Comparison of ENCODE assay signal across 13 cellular contexts in the genomic region with DNA sequence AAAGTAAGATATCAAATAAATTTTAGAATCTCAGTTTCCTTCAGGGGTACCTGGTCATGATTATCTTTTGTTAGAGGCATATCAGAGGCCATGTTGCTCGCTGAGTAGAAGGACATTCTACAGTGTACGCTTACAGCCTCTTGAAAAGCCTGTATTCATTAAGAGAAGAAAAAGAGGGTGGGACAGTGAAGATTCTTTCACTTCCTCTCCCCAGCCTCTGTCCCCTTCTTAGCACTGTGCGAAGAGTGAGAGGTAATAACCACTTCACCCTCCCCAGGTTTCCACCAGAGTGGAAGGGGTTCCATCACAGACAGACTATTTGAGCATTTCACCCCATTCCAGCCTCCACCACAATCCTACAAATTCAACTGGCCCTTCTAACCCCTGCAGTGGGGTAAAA. TPM values are rescaled to one million over a fixed set of nuclear protein-coding genes. Genes with fewer than 3 reads are reported as not detected.
DNase-seq lines count a peak whose midpoint lies in the region; ATAC-seq and TF ChIP-seq lines count a peak whose summit lies in the region.
"Had no signal": no experiment of that assay in that cellular context is flagged by ENCODE, and none has a peak within 500 bp of the region (broad histone marks: within the 10 kb centered on the region; RNA-seq: fewer than 3 reads in every experiment).

No MANE protein-coding gene starts in this region.

- H3K4me3 ChIP-seq in HL-60 (replicated peaks; ENCODE audit: insufficient read depth, low read length) = no peak overlapping the region
- H3K4me3 ChIP-seq: left ventricle myocardium inferior, vagina had no signal

- TF ChIP-seq CTCF in HL-60 (IDR thresholded peaks at IDR 0.05; ENCODE audit: insufficient read depth, low read length) = no peak

- H3K27ac ChIP-seq in HL-60 (replicated peaks) = peak overlapping the region; percentile 39
- H3K27ac ChIP-seq: left ventricle myocardium inferior, vagina had no signal

- H3K36me3 Mint-ChIP-seq in naive B cell = no peaks in the 10 kb centered on the region

- no peaks in the 10 kb centered on the region for H3K27me3 ChIP-seq in HL-60 (ENCODE audit: insufficient read depth, poor library complexity, severe bottlenecking)
- H3K27me3 ChIP-seq: vagina had no signal

- peak overlapping the region in 4 of 8 donors; percentile 32 to 52 (median 46) for H3K4me3 Mint-ChIP-seq in naive B cell

- no peaks in the 10 kb centered on the region for H3K9me3 Mint-ChIP-seq in naive B cell

- ATAC-seq in GM18909 (IDR thresholded peaks at IDR 0.05; ENCODE audit: poor library complexity, unreplicated experiment) (peak; percentile 63), HG02588 (IDR thresholded peaks at IDR 0.05; ENCODE audit: unreplicated experiment) (peak; percentile 46), naive B cell (ENCODE audit: low read depth in 2 of 2) (peak; percentile 98), HG02884 (IDR thresholded peaks at IDR 0.05; ENCODE audit: unreplicated experiment) (no peak), HG03196 (IDR thresholded peaks at IDR 0.05; ENCODE audit: unreplicated experiment) (no peak)

- no peak for DNase-seq in HL-60 (ENCODE audit: low read depth in 1 of 2, low spot score in 1 of 2)
- DNase-seq in naive B cell = peak; percentile 54
- DNase-seq in NCI-H1930 (lab: John Stamatoyannopoulos, UW) = no peak
- no peak for DNase-seq in NCI-H2107 (lab: John Stamatoyannopoulos, UW)
- DNase-seq: activated CD4-positive, alpha-beta T cell treated with anti-CD3 and anti-CD28 coated beads for 1 hour; activated naive CD4-positive, alpha-beta T cell; left ventricle myocardium inferior; posterior cingulate gyrus had no signal

- H3K4me1 Mint-ChIP-seq in naive B cell = peaks cover 17 to 27% (median 18%) of the 10 kb centered on the region in 3 donors

- H3K27me3 Mint-ChIP-seq in naive B cell = peaks cover 4 to 22% (median 9%) of the 10 kb centered on the region in 3 donors

- H3K27ac Mint-ChIP-seq in naive B cell = peak overlapping the region in 1 of 6 donors; percentile 43

RNA-seq across cellular contexts. Expression of a gene that starts 4.8 kb away (rescaled TPM):
- not detected for polyA plus RNA-seq in naive B cell (ENCODE audit: low read depth in 6 of 6)

RNA-seq across cellular contexts. Expression of a gene that starts 14.5 kb away (rescaled TPM):
- 1 to 10 TPM; 2.1 to 7.0 (median 3.7) TPM for polyA plus RNA-seq in naive B cell (ENCODE audit: low read depth in 6 of 6)

RNA-seq across cellular contexts. Expression of a gene that starts 41.0 kb away (rescaled TPM):
- polyA plus RNA-seq in naive B cell (ENCODE audit: low read depth in 6 of 6) = not detected

RNA-seq across cellular contexts. Expression of a gene that starts 47.2 kb away (rescaled TPM):
- under 1 TPM in 2 of 6 donors, not detected in 4; 0.12 to 0.29 TPM for polyA plus RNA-seq in naive B cell (ENCODE audit: low read depth in 6 of 6)

Comparison
In these comparisons a context has a peak if more than half of its experiments do, and no peak if none do; other contexts are left out.
1. ATAC-seq: peak in GM18909 (single experiment), HG02588 (single experiment) and naive B cell (2 of 2); none in HG02884 (single experiment) and HG03196 (single experiment).